In genomic region chr13:91193358-91193757, GRCh38 we compare ENCODE assay signal across 29 cellular contexts.
"Had no signal": no experiment of that assay in that cellular context is flagged by ENCODE, and none has a peak within 500 bp of the region (broad histone marks: within the 10 kb centered on the region; RNA-seq: fewer than 3 reads in every experiment).

No MANE protein-coding gene starts in this region.

- H3K9ac ChIP-seq: neural progenitor cell, parathyroid adenoma had no signal

- FAIRE-seq: small intestine, urothelium cell line had no signal

- H2AFZ ChIP-seq: neural progenitor cell, parathyroid adenoma had no signal

- H3K27me3 ChIP-seq: neural progenitor cell, ovary, right lobe of liver, sigmoid colon, suprapubic skin, testis, tibial artery, transverse colon, upper lobe of left lung, vagina had no signal

- H3K4me1 Mint-ChIP-seq: naive thymus-derived CD4-positive, alpha-beta T cell; natural killer cell; nephron; neural progenitor cell; stimulated activated effector memory CD8-positive, alpha-beta T cell treated with anti-CD3 and anti-CD28 coated beads, Interleukin-12 subunit alpha, Interleukin-12 subunit beta, amount 100 ng/mL, for 72 hours; stimulated activated naive B cell treated with anti-CD40 and anti-IgM and Interleukin-4, amounts not matched to agents 10 μg/mL and 1 μg/mL and 100 μg/mL, for 72 hours; stimulated activated naive CD8-positive, alpha-beta T cell treated with anti-CD3 and anti-CD28 coated beads, Interleukin-15, amount 100 ng/mL, for 72 hours had no signal

- H3K4me2 ChIP-seq: neural progenitor cell had no signal

- H3K4me1 ChIP-seq: neural progenitor cell, parathyroid adenoma, psoas muscle, right lobe of liver, sigmoid colon, suprapubic skin, testis, tibial artery, transverse colon, upper lobe of left lung, vagina had no signal

- H3K36me3 ChIP-seq: neural progenitor cell, ovary, right lobe of liver, sigmoid colon, suprapubic skin, tibial artery, transverse colon, upper lobe of left lung, vagina had no signal

- H3K27ac Mint-ChIP-seq: naive thymus-derived CD4-positive, alpha-beta T cell; natural killer cell; nephron; neural progenitor cell; progenitor cell of endocrine pancreas; stimulated activated effector memory CD8-positive, alpha-beta T cell treated with anti-CD3 and anti-CD28 coated beads, Interleukin-12 subunit alpha, Interleukin-12 subunit beta, amount 100 ng/mL, for 72 hours; stimulated activated naive B cell treated with anti-CD40 and anti-IgM and Interleukin-4, amounts not matched to agents 10 μg/mL and 1 μg/mL and 100 μg/mL, for 72 hours; stimulated activated naive CD8-positive, alpha-beta T cell treated with anti-CD3 and anti-CD28 coated beads, Interleukin-15, amount 100 ng/mL, for 72 hours had no signal

- H3K4me3 ChIP-seq: neural progenitor cell, ovary, psoas muscle, right lobe of liver, sigmoid colon, suprapubic skin, testis, tibial artery, transverse colon, upper lobe of left lung, vagina had no signal

- H3K9me3 Mint-ChIP-seq: naive thymus-derived CD4-positive, alpha-beta T cell; nephron; stimulated activated effector memory CD8-positive, alpha-beta T cell treated with anti-CD3 and anti-CD28 coated beads, Interleukin-12 subunit alpha, Interleukin-12 subunit beta, amount 100 ng/mL, for 72 hours; stimulated activated naive B cell treated with anti-CD40 and anti-IgM and Interleukin-4, amounts not matched to agents 10 μg/mL and 1 μg/mL and 100 μg/mL, for 72 hours; stimulated activated naive CD8-positive, alpha-beta T cell treated with anti-CD3 and anti-CD28 coated beads, Interleukin-15, amount 100 ng/mL, for 72 hours had no signal

- H3K4me3 Mint-ChIP-seq: naive thymus-derived CD4-positive, alpha-beta T cell; natural killer cell; nephron; neural progenitor cell; stimulated activated effector memory CD8-positive, alpha-beta T cell treated with anti-CD3 and anti-CD28 coated beads, Interleukin-12 subunit alpha, Interleukin-12 subunit beta, amount 100 ng/mL, for 72 hours; stimulated activated naive B cell treated with anti-CD40 and anti-IgM and Interleukin-4, amounts not matched to agents 10 μg/mL and 1 μg/mL and 100 μg/mL, for 72 hours; stimulated activated naive CD8-positive, alpha-beta T cell treated with anti-CD3 and anti-CD28 coated beads, Interleukin-15, amount 100 ng/mL, for 72 hours had no signal

- ATAC-seq: naive thymus-derived CD4-positive, alpha-beta T cell; natural killer cell; psoas muscle; right cardiac atrium; right lobe of liver; stimulated activated effector memory CD8-positive, alpha-beta T cell treated with anti-CD3 and anti-CD28 coated beads, Interleukin-12 subunit alpha, Interleukin-12 subunit beta, amount 100 ng/mL, for 72 hours; stimulated activated naive B cell treated with anti-CD40 and anti-IgM and Interleukin-4, amounts not matched to agents 10 μg/mL and 1 μg/mL and 100 μg/mL, for 72 hours; stimulated activated naive CD8-positive, alpha-beta T cell treated with anti-CD3 and anti-CD28 coated beads, Interleukin-15, amount 100 ng/mL, for 72 hours; stimulated activated naive CD8-positive, alpha-beta T cell treated with anti-CD3 and anti-CD28 coated beads, Interleukin-15, Interleukin-2, amounts not matched to agents 100 U/mL and 50 U/mL, for 24 hours had no signal

- H3K27ac ChIP-seq: neural progenitor cell, ovary, parathyroid adenoma, psoas muscle, right lobe of liver, sigmoid colon, suprapubic skin, testis, tibial artery, transverse colon, upper lobe of left lung, vagina had no signal

- H3K36me3 Mint-ChIP-seq: naive thymus-derived CD4-positive, alpha-beta T cell; natural killer cell; stimulated activated effector memory CD8-positive, alpha-beta T cell treated with anti-CD3 and anti-CD28 coated beads, Interleukin-12 subunit alpha, Interleukin-12 subunit beta, amount 100 ng/mL, for 72 hours; stimulated activated naive B cell treated with anti-CD40 and anti-IgM and Interleukin-4, amounts not matched to agents 10 μg/mL and 1 μg/mL and 100 μg/mL, for 72 hours had no signal

- DNase-seq: naive thymus-derived CD4-positive, alpha-beta T cell; natural killer cell; occipital lobe; ovary; psoas muscle; right cardiac atrium; right lobe of liver; sigmoid colon; small intestine; stimulated activated CD4-positive, alpha-beta T cell treated with anti-CD3 and anti-CD28 coated beads, Interleukin-15, amount 100 ng/mL, for 24 hours; stimulated activated CD4-positive, alpha-beta T cell treated with anti-CD3 and anti-CD28 coated beads, Interleukin-2, amount 100 ng/mL, for 24 hours; stimulated activated CD4-positive, alpha-beta T cell treated with anti-CD3 and anti-CD28 coated beads, Interleukin-2, amount 100 ng/mL, for 48 hours; stimulated activated CD4-positive, alpha-beta T cell treated with anti-CD3 and anti-CD28 coated beads, Interleukin-4, amount 100 ng/mL, for 24 hours; stimulated activated naive B cell treated with anti-CD40 and anti-IgM and Interleukin-4, amounts not matched to agents 10 μg/mL and 1 μg/mL and 100 μg/mL, for 72 hours; stimulated activated naive CD8-positive, alpha-beta T cell treated with anti-CD3 and anti-CD28 coated beads, Interleukin-15, amount 100 ng/mL, for 72 hours; stimulated activated naive CD8-positive, alpha-beta T cell treated with anti-CD3 and anti-CD28 coated beads, Interleukin-15, Interleukin-2, amounts not matched to agents 100 U/mL and 50 U/mL, for 24 hours; substantia nigra; testis; tibial artery; transverse colon; upper lobe of left lung had no signal

- H3K9me3 ChIP-seq: ovary, psoas muscle, right lobe of liver, sigmoid colon, suprapubic skin, testis, tibial artery, transverse colon, upper lobe of left lung, vagina had no signal

- H3K27me3 Mint-ChIP-seq: progenitor cell of endocrine pancreas; stimulated activated naive B cell treated with anti-CD40 and anti-IgM and Interleukin-4, amounts not matched to agents 10 μg/mL and 1 μg/mL and 100 μg/mL, for 72 hours; stimulated activated naive CD8-positive, alpha-beta T cell treated with anti-CD3 and anti-CD28 coated beads, Interleukin-15, amount 100 ng/mL, for 72 hours had no signal

- H3K79me2 ChIP-seq: parathyroid adenoma had no signal
